11 cellular contexts compared by ENCODE assay signal in genomic region chr9:131419029-131419614, GRCh38. TPM values are rescaled to one million over a fixed set of nuclear protein-coding genes. Genes with fewer than 3 reads are reported as not detected.
DNase-seq lines count a peak whose midpoint lies in the region; ATAC-seq and TF ChIP-seq lines count a peak whose summit lies in the region.
"Had no signal": no experiment of that assay in that cellular context is flagged by ENCODE, and none has a peak within 500 bp of the region (broad histone marks: within the 10 kb centered on the region; RNA-seq: fewer than 3 reads in every experiment).

No MANE protein-coding gene starts in this region.

- no peak overlapping the region for H2BK5ac ChIP-seq in mesenchymal stem cell (ENCODE audit: low read depth, low read length, poor library complexity, severe bottlenecking)

- H3K36me3 Mint-ChIP-seq in activated naive CD4-positive, alpha-beta T cell treated with anti-CD3 and anti-CD28 coated beads for 36 hours (ENCODE audit: low read depth), result peaks cover 23% of the 10 kb centered on the region
- H3K36me3 Mint-ChIP-seq in activated naive CD8-positive, alpha-beta T cell, result peaks cover 5% of the 10 kb centered on the region

- peak overlapping the region in 1 of 2 experiments; percentile 40 for H3K4ac ChIP-seq in mesenchymal stem cell (ENCODE audit: low read depth in 1 of 2, low read length in 2 of 2)

- no peaks in the 10 kb centered on the region for H3K27me3 ChIP-seq in mesenchymal stem cell (ENCODE audit: control insufficient read depth in 1 of 2, insufficient read depth in 1 of 2, low read length in 2 of 2)
- H3K27me3 ChIP-seq in suprapubic skin, result no peaks in the 10 kb centered on the region
- H3K27me3 ChIP-seq: brain microvascular endothelial cell had no signal

- no peak overlapping the region for H3K4me3 Mint-ChIP-seq in activated naive CD4-positive, alpha-beta T cell treated with anti-CD3 and anti-CD28 coated beads for 36 hours
- H3K4me3 Mint-ChIP-seq in activated naive CD8-positive, alpha-beta T cell, result peak overlapping the region; percentile 76

- peaks cover 1% of the 10 kb centered on the region for H3K79me1 ChIP-seq in mesenchymal stem cell (replicated peaks; ENCODE audit: low read length, poor library complexity, severe bottlenecking)

- H3K27ac Mint-ChIP-seq in activated naive CD4-positive, alpha-beta T cell treated with anti-CD3 and anti-CD28 coated beads for 36 hours, result peak overlapping the region; percentile 81
- peak overlapping the region; percentile 93 for H3K27ac Mint-ChIP-seq in activated naive CD8-positive, alpha-beta T cell

- no peak overlapping the region for H2BK15ac ChIP-seq in mesenchymal stem cell (ENCODE audit: low read depth, poor library complexity, severe bottlenecking)

- H4K91ac ChIP-seq in mesenchymal stem cell (ENCODE audit: low read length), result no peak overlapping the region

- H3K23ac ChIP-seq in mesenchymal stem cell (ENCODE audit: low read length in 2 of 2), result no peak overlapping the region

- no peak for TF ChIP-seq EP300 in suprapubic skin (IDR thresholded peaks at IDR 0.05)

- CTCF ChIA-PET in activated naive CD4-positive, alpha-beta T cell treated with anti-CD3 and anti-CD28 coated beads for 36 hours (lab: Charles Lee), result no interaction called here

- H3K9me3 ChIP-seq in mesenchymal stem cell (ENCODE audit: control insufficient read depth, low read length) (no peaks in the 10 kb centered on the region), suprapubic skin (no peaks in the 10 kb centered on the region)

- H3K27ac ChIP-seq in mesenchymal stem cell (ENCODE audit: low read length, poor library complexity, severe bottlenecking), result peak overlapping the region; percentile 11
- H3K27ac ChIP-seq in suprapubic skin, result peak overlapping the region; percentile 53

- H2BK12ac ChIP-seq in mesenchymal stem cell (ENCODE audit: low read length in 2 of 2), result no peak overlapping the region

- H3K4me1 ChIP-seq in mesenchymal stem cell (ENCODE audit: control insufficient read depth, insufficient read depth, low read depth, low read length) (peaks cover 53% of the 10 kb centered on the region), suprapubic skin (peaks cover 93% of the 10 kb centered on the region)

- H3K4me3 ChIP-seq in mesenchymal stem cell (ENCODE audit: insufficient read depth in 1 of 2, low read depth in 1 of 2, low read length in 2 of 2) (no peak overlapping the region), suprapubic skin (no peak overlapping the region)

- TF ChIP-seq POLR2A in suprapubic skin (IDR thresholded peaks at IDR 0.05), result no peak

- no peak for ATAC-seq in GM19452 (IDR thresholded peaks at IDR 0.05; ENCODE audit: unreplicated experiment)
- no peak for ATAC-seq in HG03457 (IDR thresholded peaks at IDR 0.05; ENCODE audit: unreplicated experiment)
- ATAC-seq in HG03196 (IDR thresholded peaks at IDR 0.05; ENCODE audit: unreplicated experiment), result no peak
- ATAC-seq: SK-N-SH treated with all-trans-retinoic acid at 6 μM for 48 hours had no signal

- no peak overlapping the region for H4K8ac ChIP-seq in mesenchymal stem cell (ENCODE audit: low read length)

- no peak overlapping the region for H2BK120ac ChIP-seq in mesenchymal stem cell (ENCODE audit: low read depth, low read length)

- H3K9ac ChIP-seq in mesenchymal stem cell (ENCODE audit: low read length), result peak overlapping the region; percentile 52

- no peak overlapping the region for H2AK5ac ChIP-seq in mesenchymal stem cell (ENCODE audit: low read length, severe bottlenecking)

- DNase-seq in activated naive CD4-positive, alpha-beta T cell treated with anti-CD3 and anti-CD28 coated beads for 36 hours, result no peak
- no peak for DNase-seq in activated naive CD4-positive, alpha-beta T cell treated with anti-CD3 and anti-CD28 coated beads, Interleukin-2, amount 50 U/mL, for 16 hours
- DNase-seq in mesenchymal stem cell (peak; percentile 76), suprapubic skin (ENCODE audit: low spot score in 2 of 2) (no peak)
- DNase-seq: brain microvascular endothelial cell; stimulated activated CD4-positive, alpha-beta T cell treated with anti-CD3 and anti-CD28 coated beads, Interleukin-15, amount 100 ng/mL, for 24 hours had no signal

- no peak overlapping the region for H3K18ac ChIP-seq in mesenchymal stem cell (ENCODE audit: low read depth in 1 of 2, low read length in 2 of 2)

- H2AFZ ChIP-seq in mesenchymal stem cell (ENCODE audit: low read depth, low read length), result no peak overlapping the region

- peaks cover 88% of the 10 kb centered on the region for H3K4me1 Mint-ChIP-seq in activated naive CD4-positive, alpha-beta T cell treated with anti-CD3 and anti-CD28 coated beads for 36 hours (ENCODE audit: low read depth)
- H3K4me1 Mint-ChIP-seq in activated naive CD8-positive, alpha-beta T cell (ENCODE audit: low read depth), result peaks cover 90% of the 10 kb centered on the region

- H3K27me3 Mint-ChIP-seq in activated naive CD4-positive, alpha-beta T cell treated with anti-CD3 and anti-CD28 coated beads for 36 hours (ENCODE audit: low read depth), result no peaks in the 10 kb centered on the region
- H3K27me3 Mint-ChIP-seq in activated naive CD8-positive, alpha-beta T cell, result no peaks in the 10 kb centered on the region

- intact Hi-C loops in activated naive CD4-positive, alpha-beta T cell treated with anti-CD3 and anti-CD28 coated beads for 36 hours (cut with micrococcal nuclease), result no loop called here

- H3K36me3 ChIP-seq in mesenchymal stem cell (ENCODE audit: control insufficient read depth in 1 of 2, insufficient read depth in 2 of 2, low read depth in 1 of 2, low read length in 2 of 2) (peaks cover 6 to 21% of the 10 kb centered on the region in 2 experiments), suprapubic skin (peaks cover 2% of the 10 kb centered on the region)

- 74% methylated on average over 8 of the region's 8 CpGs for WGBS in mesenchymal stem cell
- 70% methylated on average over 8 of the region's 8 CpGs for WGBS in suprapubic skin

- no peaks in the 10 kb centered on the region for H3K9me3 Mint-ChIP-seq in activated naive CD4-positive, alpha-beta T cell treated with anti-CD3 and anti-CD28 coated beads for 36 hours
- no peaks in the 10 kb centered on the region for H3K9me3 Mint-ChIP-seq in activated naive CD8-positive, alpha-beta T cell (ENCODE audit: low read depth)

- H3K14ac ChIP-seq in mesenchymal stem cell (ENCODE audit: low read length in 2 of 2), result peak overlapping the region in 1 of 2 experiments; percentile 91

- H3K4me2 ChIP-seq in mesenchymal stem cell (ENCODE audit: low read length, poor library complexity, severe bottlenecking), result no peak overlapping the region

- TF ChIP-seq CTCF in suprapubic skin (IDR thresholded peaks at IDR 0.05), result no peak

RNA-seq across cellular contexts. Expression of gene PRRC2B, which starts 25.2 kb away (rescaled TPM):
- 100 to 1,000 TPM; 157 to 171 TPM for total RNA-seq in activated naive CD4-positive, alpha-beta T cell treated with anti-CD3 and anti-CD28 coated beads for 36 hours
- 55.8 TPM for polyA plus RNA-seq in mesenchymal stem cell (2013, experiment 1 of 2)
- polyA plus RNA-seq in mesenchymal stem cell (2013, experiment 2 of 2), result 53.6 TPM
- 100 to 1,000 TPM; 153 to 286 (median 240) TPM for total RNA-seq in suprapubic skin
